33 cellular contexts compared by ENCODE assay signal in genomic region chr1:119758584-119758983, GRCh38. TPM values are rescaled to one million over a fixed set of nuclear protein-coding genes. Genes with fewer than 3 reads are reported as not detected.
"Had no signal": no experiment of that assay in that cellular context is flagged by ENCODE, and none has a peak within 500 bp of the region (broad histone marks: within the 10 kb centered on the region; RNA-seq: fewer than 3 reads in every experiment).

No MANE protein-coding gene starts in this region.

- H3K36me3 Mint-ChIP-seq: activated naive CD4-positive, alpha-beta T cell treated with anti-CD3 and anti-CD28 coated beads, Interleukin-2, amount 50 U/mL, for 24 hours; activated naive CD8-positive, alpha-beta T cell treated with anti-CD3 and anti-CD28 coated beads, Interleukin-2, amount 10 ng/mL, durations not matched to agents 7 days and 5 days had no signal

- DNase-seq: activated CD4-positive, alpha-beta T cell treated with anti-CD3 and anti-CD28 coated beads for 36 hours; activated CD4-positive, alpha-beta T cell treated with anti-CD3 and anti-CD28 coated beads, Interleukin-2, amount 10 ng/mL, durations not matched to agents 7 days and 5 days; activated CD4-positive, alpha-beta T cell treated with anti-CD3 and anti-CD28 coated beads, Interleukin-2, amount 50 U/mL, for 48 hours; activated CD8-positive, alpha-beta memory T cell treated with anti-CD3 and anti-CD28 coated beads, Interleukin-2, amount 50 U/mL, for 4 hours; activated gamma-delta T cell; activated naive CD4-positive, alpha-beta T cell treated with Interleukin-2 at 50 U/mL for 16 hours; activated naive CD8-positive, alpha-beta T cell treated with anti-CD3 and anti-CD28 coated beads, Interleukin-2, amount 10 ng/mL, durations not matched to agents 7 days and 5 days; KG1; MM.1S; MV-4-11; NCI-H1092; NCI-H1436 treated with DMSO at 0.1 percent for 48 hours; NCI-H1694 treated with DMSO at 0.1 percent for 48 hours; NCI-H2029; NCI-H345; NCI-H524 treated with DMSO at 0.1 percent for 48 hours; OCI-M1; RPMI8226; SHP77 treated with DMSO at 0.1 percent for 48 hours; SK-N-SH had no signal

- H3K27me3 ChIP-seq: ascending aorta, cardiac muscle cell had no signal

- H3K9me3 ChIP-seq: ascending aorta, SJSA1, SK-N-SH had no signal

- H3K4me3 Mint-ChIP-seq: activated CD4-positive, alpha-beta T cell treated with anti-CD3 and anti-CD28 coated beads for 36 hours; activated CD4-positive, alpha-beta T cell treated with anti-CD3 and anti-CD28 coated beads, Interleukin-2, amount 10 ng/mL, durations not matched to agents 7 days and 5 days; activated naive CD4-positive, alpha-beta T cell treated with anti-CD3 and anti-CD28 coated beads, Interleukin-2, amount 50 U/mL, for 24 hours; activated naive CD8-positive, alpha-beta T cell treated with anti-CD3 and anti-CD28 coated beads, Interleukin-2, amount 10 ng/mL, durations not matched to agents 7 days and 5 days; central memory CD8-positive, alpha-beta T cell; IgD-negative memory B cell; T-helper 1 cell treated with Interleukin-12 subunit alpha and Interleukin-12 subunit beta and Interleukin-4 antibody, amounts not matched to agents 30 μg/mL and 1 μg/mL, for 36 hours; T-helper 2 cell treated with Interferon-gamma antibody and Interleukin-4, amounts not matched to agents 5 μg/mL and 100 μg/mL, for 36 hours had no signal

- H3K27ac ChIP-seq: ascending aorta, cardiac muscle cell, SJSA1 had no signal

- H3K4me3 ChIP-seq: ascending aorta, cardiac muscle cell, SJSA1 had no signal

- H3K9ac ChIP-seq: SK-N-SH had no signal

- H3K9me3 Mint-ChIP-seq: activated CD4-positive, alpha-beta T cell treated with anti-CD3 and anti-CD28 coated beads, Interleukin-2, amount 10 ng/mL, durations not matched to agents 7 days and 5 days; activated naive CD4-positive, alpha-beta T cell treated with anti-CD3 and anti-CD28 coated beads, Interleukin-2, amount 50 U/mL, for 24 hours; activated naive CD8-positive, alpha-beta T cell treated with anti-CD3 and anti-CD28 coated beads, Interleukin-2, amount 10 ng/mL, durations not matched to agents 7 days and 5 days; activated T-helper 2 cell treated with anti-CD3 and anti-CD28 coated beads, Interferon-gamma antibody, Interleukin-2, Interleukin-4, amounts not matched to agents 10 μg/mL and 5 μg/mL and 100 μg/mL, durations not matched to agents 14 hours and 24 hours and 36 hours; central memory CD8-positive, alpha-beta T cell; IgD-negative memory B cell; T-helper 1 cell treated with Interleukin-12 subunit alpha and Interleukin-12 subunit beta and Interleukin-4 antibody, amounts not matched to agents 30 μg/mL and 1 μg/mL, for 36 hours; T-helper 2 cell treated with Interferon-gamma antibody and Interleukin-4, amounts not matched to agents 5 μg/mL and 100 μg/mL, for 36 hours had no signal

- H3K27ac Mint-ChIP-seq: activated CD4-positive, alpha-beta T cell treated with anti-CD3 and anti-CD28 coated beads for 36 hours; activated CD4-positive, alpha-beta T cell treated with anti-CD3 and anti-CD28 coated beads, Interleukin-2, amount 10 ng/mL, durations not matched to agents 7 days and 5 days; activated naive CD4-positive, alpha-beta T cell treated with anti-CD3 and anti-CD28 coated beads, Interleukin-2, amount 50 U/mL, for 24 hours; activated naive CD8-positive, alpha-beta T cell treated with anti-CD3 and anti-CD28 coated beads, Interleukin-2, amount 10 ng/mL, durations not matched to agents 7 days and 5 days; activated T-helper 2 cell treated with anti-CD3 and anti-CD28 coated beads, Interferon-gamma antibody, Interleukin-2, Interleukin-4, amounts not matched to agents 10 μg/mL and 5 μg/mL and 100 μg/mL, durations not matched to agents 14 hours and 24 hours and 36 hours; IgD-negative memory B cell; T-helper 1 cell treated with Interleukin-12 subunit alpha and Interleukin-12 subunit beta and Interleukin-4 antibody, amounts not matched to agents 30 μg/mL and 1 μg/mL, for 36 hours; T-helper 2 cell treated with Interferon-gamma antibody and Interleukin-4, amounts not matched to agents 5 μg/mL and 100 μg/mL, for 36 hours had no signal

- H3K36me3 ChIP-seq: ascending aorta, cardiac muscle cell, SJSA1 had no signal

- H3K4me2 ChIP-seq: SK-N-SH had no signal

- ATAC-seq: activated CD4-positive, alpha-beta T cell treated with anti-CD3 and anti-CD28 coated beads for 36 hours; activated CD4-positive, CD25-positive, alpha-beta regulatory T cell treated with anti-CD3 and anti-CD28 coated beads, Interleukin-2, amount 50 U/mL, for 24 hours had no signal

- H3K27me3 Mint-ChIP-seq: activated naive CD4-positive, alpha-beta T cell treated with anti-CD3 and anti-CD28 coated beads, Interleukin-2, amount 50 U/mL, for 24 hours had no signal

- H3K4me1 ChIP-seq: ascending aorta, SJSA1 had no signal

- H3K4me1 Mint-ChIP-seq: activated CD4-positive, alpha-beta T cell treated with anti-CD3 and anti-CD28 coated beads for 36 hours; activated naive CD4-positive, alpha-beta T cell treated with anti-CD3 and anti-CD28 coated beads, Interleukin-2, amount 50 U/mL, for 24 hours; central memory CD8-positive, alpha-beta T cell; IgD-negative memory B cell had no signal

RNA-seq across cellular contexts. Expression of gene HMGCS2, which starts 10.1 kb away (rescaled TPM):
- total RNA-seq: activated CD4-positive, alpha-beta T cell treated with anti-CD3 and anti-CD28 coated beads for 36 hours; activated CD4-positive, alpha-beta T cell treated with anti-CD3 and anti-CD28 coated beads, Interleukin-2, amount 10 ng/mL, durations not matched to agents 7 days and 5 days; activated naive CD8-positive, alpha-beta T cell treated with anti-CD3 and anti-CD28 coated beads, Interleukin-2, amount 10 ng/mL, durations not matched to agents 7 days and 5 days; activated T-helper 2 cell treated with anti-CD3 and anti-CD28 coated beads, Interferon-gamma antibody, Interleukin-2, Interleukin-4, amounts not matched to agents 10 μg/mL and 5 μg/mL and 100 μg/mL, durations not matched to agents 14 hours and 24 hours and 36 hours; cardiac muscle cell; chondrocyte; LHCN-M2; NCI-H460; SJSA1 had no signal
- polyA plus RNA-seq: IgD-negative memory B cell, SK-N-SH had no signal

RNA-seq across cellular contexts. Expression of gene REG4, which starts 52.7 kb away (rescaled TPM):
- total RNA-seq: activated T-helper 2 cell treated with anti-CD3 and anti-CD28 coated beads, Interferon-gamma antibody, Interleukin-2, Interleukin-4, amounts not matched to agents 10 μg/mL and 5 μg/mL and 100 μg/mL, durations not matched to agents 14 hours and 24 hours and 36 hours; ascending aorta; cardiac muscle cell; chondrocyte; LHCN-M2; NCI-H460; SJSA1 had no signal
- polyA plus RNA-seq: cardiac muscle cell, IgD-negative memory B cell, SK-N-SH had no signal
